ENCODE assay signal across 20 cellular contexts in the genomic region with DNA sequence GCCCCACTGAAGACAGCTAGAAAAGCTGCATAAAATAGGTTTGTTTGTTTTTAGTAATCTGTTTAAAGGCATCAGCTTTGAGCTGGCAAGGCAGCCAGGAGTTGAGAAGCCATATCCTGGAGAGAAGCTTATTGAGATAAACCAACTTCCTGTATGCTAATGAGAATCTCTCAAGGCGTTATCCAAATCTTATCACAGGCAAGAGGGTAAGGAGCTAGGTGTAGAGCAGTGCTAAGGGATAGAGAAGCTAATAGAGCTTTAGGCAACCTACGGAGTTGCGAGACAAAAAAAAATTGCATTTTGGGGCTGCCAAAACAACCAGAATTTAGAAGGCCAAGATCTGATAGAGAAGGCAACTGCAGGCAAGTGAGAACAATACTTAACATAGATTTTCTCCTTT.
A peak's percentile ranks its signal among the peaks of the same experiment; 100 is the strongest.
DNase-seq lines count a peak whose midpoint lies in the region; ATAC-seq and TF ChIP-seq lines count a peak whose summit lies in the region.
"Had no signal": no experiment of that assay in that cellular context is flagged by ENCODE, and none has a peak within 500 bp of the region (broad histone marks: within the 10 kb centered on the region; RNA-seq: fewer than 3 reads in every experiment).

No MANE protein-coding gene starts in this region.

- H3K27ac ChIP-seq in GM23338 (ENCODE audit: low read depth) (no peak overlapping the region), neuronal stem cell (replicated peaks; ENCODE audit: low read length) (no peak overlapping the region)
- H3K27ac ChIP-seq: BLaER1, Peyer's patch had no signal

- H3K4ac ChIP-seq in neuronal stem cell (ENCODE audit: low read length), result no peak overlapping the region

- no peaks in the 10 kb centered on the region for H3F3A ChIP-seq in GM23338 (replicated peaks; ENCODE audit: low read depth)

- H3K79me2 ChIP-seq in GM23338 (replicated peaks; ENCODE audit: insufficient read depth), result no peaks in the 10 kb centered on the region

- TF ChIP-seq CTCF in GM23338 (conservative IDR thresholded peaks at IDR 0.05; ENCODE audit: low read depth in 2 of 2) (no peak), glutamatergic neuron (IDR thresholded peaks at IDR 0.05; ENCODE audit: partially characterized antibody, unreplicated experiment) (no peak), GM20000 (IDR thresholded peaks at IDR 0.05; ENCODE audit: extremely low read depth, missing control alignments) (no peak)

- no peak overlapping the region for H2BK12ac ChIP-seq in neuronal stem cell (ENCODE audit: low read length)

- no peaks in the 10 kb centered on the region for H4K20me1 ChIP-seq in GM23338 (replicated peaks; ENCODE audit: insufficient read depth)
- H4K20me1 ChIP-seq: BLaER1 had no signal

- no peaks in the 10 kb centered on the region for H3K79me1 ChIP-seq in neuronal stem cell (ENCODE audit: low read depth, low read length)

- no peaks in the 10 kb centered on the region; the same call in 1 of the 2 replicates for H3K9me2 ChIP-seq in GM23338 (ENCODE audit: insufficient read depth)

- no peak overlapping the region for H4K8ac ChIP-seq in neuronal stem cell (ENCODE audit: low read depth, low read length)

- no peak overlapping the region for H3K23ac ChIP-seq in neuronal stem cell (ENCODE audit: low read depth, low read length, poor library complexity)

- H3K4me1 Mint-ChIP-seq in GM23338 (peaks cover 5% of the 10 kb centered on the region; the same call in 1 of the 3 replicates), glutamatergic neuron (ENCODE audit: low read depth, unreplicated experiment) (peaks cover 3% of the 10 kb centered on the region)

- H2BK15ac ChIP-seq in neuronal stem cell (ENCODE audit: low read length), result no peak overlapping the region

- no peak overlapping the region for H3K14ac ChIP-seq in neuronal stem cell (ENCODE audit: low read length)

- H3K36me3 ChIP-seq in GM23338 (ENCODE audit: insufficient read depth) (peaks cover 6% of the 10 kb centered on the region; the same call in 1 of the 2 replicates), neuronal stem cell (replicated peaks in 1 of 2; ENCODE audit: control insufficient read depth in 2 of 2, insufficient read depth in 2 of 2, low read length in 2 of 2) (no peaks in the 10 kb centered on the region)
- H3K36me3 ChIP-seq: BLaER1, Peyer's patch had no signal

- H3K36me3 Mint-ChIP-seq in GM23338 (ENCODE audit: low read depth) (peaks cover 18% of the 10 kb centered on the region; the same call in 2 of the 3 replicates), glutamatergic neuron (ENCODE audit: unreplicated experiment) (no peaks in the 10 kb centered on the region)

- H3K4me2 ChIP-seq in GM23338 (no peak overlapping the region), neuronal stem cell (ENCODE audit: insufficient read depth, low read length, poor library complexity, severe bottlenecking) (no peak overlapping the region)
- H3K4me2 ChIP-seq: BLaER1 had no signal

- H3K27ac Mint-ChIP-seq in GM23338, result no peak overlapping the region
- peak overlapping the region; percentile 2 for H3K27ac Mint-ChIP-seq in glutamatergic neuron (ENCODE audit: unreplicated experiment)
- H3K27ac Mint-ChIP-seq: CD4-positive, alpha-beta T cell had no signal

- no peaks in the 10 kb centered on the region for H3K4me1 ChIP-seq in GM23338 (ENCODE audit: insufficient read depth)
- no peaks in the 10 kb centered on the region for H3K4me1 ChIP-seq in neuronal stem cell (ENCODE audit: control insufficient read depth in 2 of 2, insufficient read depth in 1 of 2, low read depth in 1 of 2, low read length in 2 of 2)
- H3K4me1 ChIP-seq: BLaER1, Peyer's patch had no signal

- H3K9me3 Mint-ChIP-seq in GM23338, result peaks cover 15% of the 10 kb centered on the region
- H3K9me3 Mint-ChIP-seq in glutamatergic neuron (ENCODE audit: unreplicated experiment), result peaks cover 1% of the 10 kb centered on the region

- H3K9me3 ChIP-seq in neuronal stem cell (replicated peaks in 1 of 2; ENCODE audit: control insufficient read depth in 2 of 2, insufficient read depth in 1 of 2, low read depth in 1 of 2, low read length in 2 of 2), result peaks cover 0 to 3% of the 10 kb centered on the region in 2 donors
- H3K9me3 ChIP-seq: Peyer's patch had no signal

- H3K27me3 ChIP-seq in GM23338 (ENCODE audit: insufficient read depth) (no peaks in the 10 kb centered on the region), neuronal stem cell (ENCODE audit: control insufficient read depth in 3 of 3, insufficient read depth in 3 of 3, low read depth in 1 of 3, low read length in 3 of 3) (no peaks in the 10 kb centered on the region)
- H3K27me3 ChIP-seq: BLaER1, Peyer's patch had no signal

- H3K4me3 Mint-ChIP-seq in GM23338 (no peak overlapping the region), glutamatergic neuron (ENCODE audit: unreplicated experiment) (no peak overlapping the region)
- H3K4me3 Mint-ChIP-seq: CD4-positive, alpha-beta T cell had no signal

- WGBS in neuronal stem cell (ENCODE audit: extremely low coverage in 2 of 2, insufficient read length in 2 of 2, insufficient replicate concordance in 1 of 2), 2 donors, result no CpG with 5 or more reads among the region's 3 CpGs

- H2BK5ac ChIP-seq in neuronal stem cell (ENCODE audit: low read length), result no peak overlapping the region

- no peak overlapping the region for H4K91ac ChIP-seq in neuronal stem cell (ENCODE audit: low read depth, low read length, poor library complexity)

- H3K18ac ChIP-seq in neuronal stem cell (ENCODE audit: low read length), result no peak overlapping the region

- H2AFZ ChIP-seq in GM23338, result peak overlapping the region; percentile 76
- peak overlapping the region; percentile 35 for H2AFZ ChIP-seq in neuronal stem cell (ENCODE audit: low read length)

- H3K4me3 ChIP-seq in GM23338 (no peak overlapping the region), neuronal stem cell (ENCODE audit: low read length in 2 of 2) (no peak overlapping the region)
- H3K4me3 ChIP-seq: BLaER1, Peyer's patch had no signal

- H2BK120ac ChIP-seq in neuronal stem cell (ENCODE audit: low read depth, low read length), result no peak overlapping the region

- H3K9ac ChIP-seq in neuronal stem cell (ENCODE audit: low read depth, low read length, poor library complexity), result no peak overlapping the region
- H3K9ac ChIP-seq: BLaER1 had no signal

- no peaks in the 10 kb centered on the region for H3K27me3 Mint-ChIP-seq in GM23338 (ENCODE audit: insufficient read depth, low read depth, poor library complexity)
- H3K27me3 Mint-ChIP-seq in glutamatergic neuron (ENCODE audit: unreplicated experiment), result no peaks in the 10 kb centered on the region
- H3K27me3 Mint-ChIP-seq: CD4-positive, alpha-beta T cell had no signal

- ATAC-seq in GM23338, result peak; percentile 49; the same call in 2 of the 3 replicates

- H2AK5ac ChIP-seq in neuronal stem cell (ENCODE audit: low read depth, low read length), result no peak overlapping the region

- DNase-seq in GM23338 (ENCODE audit: low spot score) (peak; percentile 12), OCI-M1 (lab: John Stamatoyannopoulos, UW) (peak; percentile 12), glutamatergic neuron (no peak), neuronal stem cell (ENCODE audit: low spot score) (no peak), anterior cingulate cortex (lab: John Stamatoyannopoulos, UW) (no peak), GM20000 (ENCODE audit: low spot score) (no peak), amygdala (lab: John Stamatoyannopoulos, UW) (no peak)
- DNase-seq: CD4-positive, alpha-beta T cell; COR-L47; DND-41; HCEC 1CT; KG1; NCI-H1105; NCI-H146; NCI-H2029; NCI-H2227 treated with DMSO at 0.1 percent for 48 hours; NCI-H510A; NK-92 treated with Interleukin-12 subunit alpha and Interleukin-12 subunit beta, amount 100 ng/mL, for 24 hours; Peyer's patch had no signal

TF ChIP-seq in GM23338, 12 proteins besides CTCF, POLR2A, EP300 and RAD21 (continues in another document):
- TF ChIP-seq CREB1 (CRISPR knock-in tag; IDR thresholded peaks at IDR 0.05; ENCODE audit: low read depth), result no peak

Comparison
In these comparisons a context has a peak if more than half of its experiments do, and no peak if none do; other contexts are left out.
1. DNase-seq: peak in GM23338 (single experiment) and OCI-M1 (single experiment); none in glutamatergic neuron (single experiment), neuronal stem cell (single experiment), anterior cingulate cortex (0 of 58), GM20000 (single experiment) and amygdala (0 of 56).